13 cellular contexts compared by ENCODE assay signal in genomic region chr3:53027254-53027844, GRCh38.
"Had no signal": no experiment of that assay in that cellular context is flagged by ENCODE, and none has a peak within 500 bp of the region (broad histone marks: within the 10 kb centered on the region; RNA-seq: fewer than 3 reads in every experiment).

No MANE protein-coding gene starts in this region.

- H3K4me3 ChIP-seq: coronary artery, skin epidermis had no signal

- H3K9me3 Mint-ChIP-seq: activated CD8-positive, alpha-beta T cell treated with anti-CD3 and anti-CD28 coated beads for 36 hours; memory B cell; natural killer cell treated with Interleukin-12 subunit alpha and Interleukin-12 subunit beta and Interleukin-15 and Interleukin-18, amount 100 ng/mL, for 72 hours had no signal

- DNase-seq: activated CD8-positive, alpha-beta memory T cell treated with anti-CD3 and anti-CD28 coated beads, Interleukin-2, amount 50 U/mL, for 4 hours; activated CD8-positive, alpha-beta T cell treated with anti-CD3 and anti-CD28 coated beads for 36 hours; activated naive CD4-positive, alpha-beta T cell treated with Interleukin-2 at 50 U/mL for 16 hours; caudate nucleus; effector memory CD4-positive, alpha-beta T cell; hypothalamus; left colon; occipital lobe; T-helper 9 cell had no signal

- H3K4me3 Mint-ChIP-seq: activated CD8-positive, alpha-beta T cell treated with anti-CD3 and anti-CD28 coated beads for 36 hours; memory B cell; natural killer cell treated with Interleukin-12 subunit alpha and Interleukin-12 subunit beta and Interleukin-15 and Interleukin-18, amount 100 ng/mL, for 72 hours had no signal

- H3K27ac Mint-ChIP-seq: activated CD8-positive, alpha-beta T cell treated with anti-CD3 and anti-CD28 coated beads for 36 hours; memory B cell; natural killer cell treated with Interleukin-12 subunit alpha and Interleukin-12 subunit beta and Interleukin-15 and Interleukin-18, amount 100 ng/mL, for 72 hours had no signal

- H3K27me3 Mint-ChIP-seq: activated CD8-positive, alpha-beta T cell treated with anti-CD3 and anti-CD28 coated beads for 36 hours; memory B cell; natural killer cell treated with Interleukin-12 subunit alpha and Interleukin-12 subunit beta and Interleukin-15 and Interleukin-18, amount 100 ng/mL, for 72 hours had no signal

- H3K36me3 Mint-ChIP-seq: natural killer cell treated with Interleukin-12 subunit alpha and Interleukin-12 subunit beta and Interleukin-15 and Interleukin-18, amount 100 ng/mL, for 72 hours had no signal

- ATAC-seq: activated CD8-positive, alpha-beta T cell treated with anti-CD3 and anti-CD28 coated beads for 36 hours; left colon; natural killer cell treated with Interleukin-12 subunit alpha and Interleukin-12 subunit beta and Interleukin-15 and Interleukin-18, amount 100 ng/mL, for 72 hours had no signal
